In genomic region chr7:131338173-131338572, GRCh38 we compare ENCODE assay signal across 17 cellular contexts. TPM values are rescaled to one million over a fixed set of nuclear protein-coding genes. Genes with fewer than 3 reads are reported as not detected.
DNase-seq lines count a peak whose midpoint lies in the region; ATAC-seq and TF ChIP-seq lines count a peak whose summit lies in the region.
"Had no signal": no experiment of that assay in that cellular context is flagged by ENCODE, and none has a peak within 500 bp of the region (broad histone marks: within the 10 kb centered on the region; RNA-seq: fewer than 3 reads in every experiment).

No MANE protein-coding gene starts in this region.

- H3K9ac ChIP-seq in MM.1S (ENCODE audit: low read length): no peak overlapping the region
- no peak overlapping the region for H3K9ac ChIP-seq in duodenal mucosa (ENCODE audit: low read depth in 1 of 2, low read length in 2 of 2)

- H3K79me2 ChIP-seq in GM23338 (replicated peaks; ENCODE audit: insufficient read depth) (peaks cover 100% of the 10 kb centered on the region), MM.1S (ENCODE audit: low read length) (peaks cover 97% of the 10 kb centered on the region), osteoblast (ENCODE audit: insufficient read depth, low read length) (peaks cover 95% of the 10 kb centered on the region)

- DNase-seq in GM23338 (ENCODE audit: low spot score) (peak; percentile 66), MM.1S (no peak), osteoblast (ENCODE audit: insufficient read length, low spot score, missing footprints) (peak; percentile 10), tibial artery (no peak)
- DNase-seq in activated CD4-positive, alpha-beta T cell treated with anti-CD3 and anti-CD28 coated beads for 4 hours: no peak
- DNase-seq: C1 segment of cervical spinal cord; CD8-positive, alpha-beta memory T cell; GDM1; HCEC 1CT; NCI-H1436; NCI-H1930; NCI-H226; NCI-H524 treated with DMSO at 0.1 percent for 48 hours; SJCRH30 had no signal

- H3K9me2 ChIP-seq in GM23338 (ENCODE audit: insufficient read depth): no peaks in the 10 kb centered on the region
- H3K9me2 ChIP-seq in MM.1S (replicated peaks; ENCODE audit: insufficient read depth, low read length): no peaks in the 10 kb centered on the region

- peaks cover 23% of the 10 kb centered on the region for H3K9me3 Mint-ChIP-seq in GM23338

- H3K4me1 Mint-ChIP-seq in GM23338: peaks cover 24% of the 10 kb centered on the region

- TF ChIP-seq CTCF in GM23338 (conservative IDR thresholded peaks at IDR 0.05; ENCODE audit: low read depth in 2 of 2): peak; percentile 66 to 70
- TF ChIP-seq CTCF in MM.1S (IDR thresholded peaks at IDR 0.05; ENCODE audit: low read length): peak; percentile 10; the same call in 1 of the 2 replicates
- no peak for TF ChIP-seq CTCF in osteoblast (IDR thresholded peaks at IDR 0.05; ENCODE audit: extremely low read depth, low read depth, low read length)
- no peak for TF ChIP-seq CTCF in tibial artery (IDR thresholded peaks at IDR 0.05)

- peaks cover 7% of the 10 kb centered on the region; the same call in 1 of the 2 replicates for H3K36me3 ChIP-seq in GM23338 (ENCODE audit: insufficient read depth)
- H3K36me3 ChIP-seq in MM.1S (replicated peaks; ENCODE audit: insufficient read depth, low read length): no peaks in the 10 kb centered on the region
- H3K36me3 ChIP-seq in duodenal mucosa (ENCODE audit: control insufficient read depth in 1 of 2, insufficient read depth in 2 of 2, low read length in 2 of 2): no peaks in the 10 kb centered on the region
- no peaks in the 10 kb centered on the region for H3K36me3 ChIP-seq in osteoblast (ENCODE audit: insufficient read depth, low read length)
- peaks cover 0 to under 1% (median 0%) of the 10 kb centered on the region in 3 donors for H3K36me3 ChIP-seq in tibial artery

- H3K4me3 ChIP-seq in GM23338: no peak overlapping the region
- H3K4me3 ChIP-seq in MM.1S (ENCODE audit: low read length): no peak overlapping the region
- H3K4me3 ChIP-seq in duodenal mucosa (ENCODE audit: low read depth in 1 of 2, low read length in 2 of 2): peak overlapping the region; percentile 23 to 29
- H3K4me3 ChIP-seq in osteoblast (ENCODE audit: insufficient read depth, low read length): no peak overlapping the region
- H3K4me3 ChIP-seq in tibial artery: no peak overlapping the region
- H3K4me3 ChIP-seq: SJCRH30 had no signal

- peak; percentile 65 for ATAC-seq in GM23338
- ATAC-seq in esophagus mucosa: no peak

- H3K27me3 ChIP-seq in GM23338 (ENCODE audit: insufficient read depth) (no peaks in the 10 kb centered on the region), MM.1S (replicated peaks; ENCODE audit: insufficient read depth, low read length) (no peaks in the 10 kb centered on the region), duodenal mucosa (ENCODE audit: control insufficient read depth in 1 of 2, insufficient read depth in 2 of 2, low read length in 2 of 2) (no peaks in the 10 kb centered on the region), osteoblast (ENCODE audit: insufficient read depth, low read length) (no peaks in the 10 kb centered on the region), tibial artery (no peaks in the 10 kb centered on the region)
- H3K27me3 ChIP-seq: SJCRH30 had no signal

- peaks cover 26% of the 10 kb centered on the region for H3K36me3 Mint-ChIP-seq in GM23338 (ENCODE audit: low read depth)

- intact Hi-C loops in tibial artery (cut with DNase I; ENCODE audit: low total_unique reads): no loop called here

- no peak overlapping the region for H2AFZ ChIP-seq in GM23338
- no peak overlapping the region for H2AFZ ChIP-seq in MM.1S (ENCODE audit: low read length)
- H2AFZ ChIP-seq in osteoblast (ENCODE audit: low read length): no peak overlapping the region

- H3K27ac Mint-ChIP-seq in GM23338: no peak overlapping the region

- peaks cover 26% of the 10 kb centered on the region for H3K4me1 ChIP-seq in GM23338 (ENCODE audit: insufficient read depth)
- H3K4me1 ChIP-seq in MM.1S (ENCODE audit: low read length): no peaks in the 10 kb centered on the region
- H3K4me1 ChIP-seq in duodenal mucosa (ENCODE audit: control insufficient read depth in 1 of 2, insufficient read depth in 2 of 2, low read length in 2 of 2): peaks cover 4 to 8% of the 10 kb centered on the region in 2 donors
- H3K4me1 ChIP-seq in osteoblast (ENCODE audit: insufficient read depth, low read length): no peaks in the 10 kb centered on the region
- H3K4me1 ChIP-seq in tibial artery: peaks cover 0 to 45% (median 10%) of the 10 kb centered on the region in 4 donors
- H3K4me1 ChIP-seq: SJCRH30 had no signal

- H3K9me3 ChIP-seq in MM.1S (replicated peaks; ENCODE audit: insufficient read depth, low read length) (no peaks in the 10 kb centered on the region), duodenal mucosa (ENCODE audit: control insufficient read depth in 1 of 2, low read length in 2 of 2) (peaks cover 11 to 14% of the 10 kb centered on the region in 2 donors), osteoblast (ENCODE audit: low read depth, low read length) (no peaks in the 10 kb centered on the region), tibial artery (peaks cover 0 to 8% (median 5%) of the 10 kb centered on the region in 3 donors)

- H3K27ac ChIP-seq in GM23338 (ENCODE audit: low read depth): peak overlapping the region; percentile 12
- no peak overlapping the region for H3K27ac ChIP-seq in MM.1S (ENCODE audit: low read length)
- H3K27ac ChIP-seq in duodenal mucosa (ENCODE audit: low read depth, low read length): no peak overlapping the region
- no peak overlapping the region for H3K27ac ChIP-seq in osteoblast (ENCODE audit: low read depth, low read length)
- no peak overlapping the region for H3K27ac ChIP-seq in tibial artery
- H3K27ac ChIP-seq: HL-60, SJCRH30 had no signal

- H3F3A ChIP-seq in GM23338 (replicated peaks; ENCODE audit: low read depth) (no peaks in the 10 kb centered on the region), MM.1S (ENCODE audit: insufficient read depth, low read length) (no peaks in the 10 kb centered on the region)

- H4K20me1 ChIP-seq in GM23338 (replicated peaks; ENCODE audit: insufficient read depth) (peaks cover 40% of the 10 kb centered on the region; the same call in 1 of the 2 replicates), MM.1S (ENCODE audit: insufficient read depth, low read length) (0 out of 2 replicates have a peak, but pooled peaks cover 10% of the 10 kb centered on the region), osteoblast (ENCODE audit: insufficient read depth, low read length) (peaks cover 67% of the 10 kb centered on the region)

- peaks cover 6% of the 10 kb centered on the region for H3K27me3 Mint-ChIP-seq in GM23338 (ENCODE audit: insufficient read depth, low read depth, poor library complexity)
- H3K27me3 Mint-ChIP-seq: CD8-positive, alpha-beta memory T cell had no signal

- H3K4me3 Mint-ChIP-seq in GM23338: no peak overlapping the region
- H3K4me3 Mint-ChIP-seq: CD8-positive, alpha-beta memory T cell had no signal

- H3K4me2 ChIP-seq in GM23338: no peak overlapping the region
- H3K4me2 ChIP-seq in MM.1S (ENCODE audit: low read depth, low read length): no peak overlapping the region
- H3K4me2 ChIP-seq in osteoblast (ENCODE audit: insufficient read depth, low read length): no peak overlapping the region

TF ChIP-seq in GM23338, 12 proteins besides CTCF, POLR2A, EP300 and RAD21 (continues in another document):
- no peak for TF ChIP-seq ZNF114 (CRISPR knock-in tag; IDR thresholded peaks at IDR 0.05)
- TF ChIP-seq STAT1 (IDR thresholded peaks at IDR 0.05; ENCODE audit: unreplicated experiment): no peak
- no peak for TF ChIP-seq REST (IDR thresholded peaks at IDR 0.05; ENCODE audit: unreplicated experiment)
- no peak for TF ChIP-seq POLR2AphosphoS5 (IDR thresholded peaks at IDR 0.05; ENCODE audit: low read depth)
- TF ChIP-seq NANOG (IDR thresholded peaks at IDR 0.05; ENCODE audit: borderline replicate concordance): no peak

RNA-seq across cellular contexts. Expression of gene MKLN1, which starts 10.5 kb away (rescaled TPM):
- total RNA-seq in GM23338 (2014; rRNA removed; shearing (Covaris generic)): 31.5 and 46.5 TPM in 2 replicates
- polyA plus RNA-seq in GM23338 (2016; fragmentation: Nextera tagmentation; extraction: Ambion mirVana): 25.1 and 25.3 TPM in 2 replicates
- 49.8 and 52.8 TPM in 2 replicates for total RNA-seq in osteoblast
- total RNA-seq in esophagus mucosa: 26.7 TPM

Comparison
In these comparisons a context has a peak if more than half of its experiments do, and no peak if none do; other contexts are left out.
1. DNase-seq: peak in GM23338 (single experiment) and osteoblast (single experiment); none in MM.1S (single experiment), activated CD4-positive, alpha-beta T cell treated with anti-CD3 and anti-CD28 coated beads for 4 hours (0 of 2) and tibial artery (0 of 2).
2. H3K4me3 ChIP-seq: peak in duodenal mucosa (2 of 2); none in GM23338 (single experiment), MM.1S (single experiment), osteoblast (single experiment) and tibial artery (0 of 2).
3. CTCF ChIP-seq: peak in GM23338 (2 of 2) and MM.1S (single experiment); none in osteoblast (single experiment) and tibial artery (0 of 2).